ENCODE assay signal across 15 cellular contexts in the genomic region with DNA sequence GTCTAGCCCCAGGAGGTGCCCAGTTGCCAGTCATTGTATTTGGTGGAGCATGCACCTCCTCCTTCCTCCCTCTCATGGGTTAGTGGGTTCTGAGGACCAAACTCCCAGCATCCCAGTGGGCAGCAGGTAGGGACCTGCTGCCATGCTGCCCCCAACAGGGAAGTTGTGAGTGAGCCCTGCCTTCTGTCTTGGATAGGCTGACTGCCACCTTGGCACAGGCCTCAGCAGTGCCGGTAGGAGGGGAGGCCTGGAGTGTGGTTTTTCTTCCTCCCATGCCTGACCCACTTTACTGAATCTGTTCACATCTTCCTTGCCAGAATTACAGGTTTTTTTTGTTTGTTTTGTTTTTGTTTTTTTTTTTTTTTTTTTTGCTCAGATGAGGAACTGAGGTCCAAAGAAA. TPM values are rescaled to one million over a fixed set of nuclear protein-coding genes. Genes with fewer than 3 reads are reported as not detected.
DNase-seq lines count a peak whose midpoint lies in the region; ATAC-seq, FAIRE-seq and TF ChIP-seq lines count a peak whose summit lies in the region.
"Had no signal": no experiment of that assay in that cellular context is flagged by ENCODE, and none has a peak within 500 bp of the region (broad histone marks: within the 10 kb centered on the region; RNA-seq: fewer than 3 reads in every experiment).

No MANE protein-coding gene starts in this region.

- peaks cover 61% of the 10 kb centered on the region for H3K4me1 Mint-ChIP-seq in activated CD4-positive, alpha-beta memory T cell treated with anti-CD3 and anti-CD28 coated beads for 36 hours (ENCODE audit: low read depth)
- peaks cover 66 to 82% of the 10 kb centered on the region in 2 donors for H3K4me1 Mint-ChIP-seq in effector memory CD8-positive, alpha-beta T cell (ENCODE audit: low read depth in 2 of 2)

- POLR2A ChIA-PET in activated CD4-positive, alpha-beta memory T cell treated with anti-CD3 and anti-CD28 coated beads for 36 hours (lab: Charles Lee), result no interaction called here

- TF ChIP-seq CTCF in left ventricle myocardium inferior (IDR thresholded peaks at IDR 0.05; ENCODE audit: borderline replicate concordance), result no peak
- no peak for TF ChIP-seq CTCF in thyroid gland (IDR thresholded peaks at IDR 0.05)

- peak overlapping the region; percentile 8 for H3K27ac ChIP-seq in left ventricle myocardium inferior (replicated peaks)
- peak overlapping the region in 2 of 3 donors; percentile 63 to 72 for H3K27ac ChIP-seq in thyroid gland
- H3K27ac ChIP-seq: prostate gland had no signal

- peaks cover 60% of the 10 kb centered on the region for H3K36me3 Mint-ChIP-seq in activated CD4-positive, alpha-beta memory T cell treated with anti-CD3 and anti-CD28 coated beads for 36 hours
- H3K36me3 Mint-ChIP-seq in effector memory CD8-positive, alpha-beta T cell (ENCODE audit: insufficient read depth), result peaks cover 70% of the 10 kb centered on the region

- H3K36me3 ChIP-seq in left ventricle myocardium inferior (peaks cover 67% of the 10 kb centered on the region), thyroid gland (peaks cover 44 to 59% of the 10 kb centered on the region in 2 donors)

- no peaks in the 10 kb centered on the region for H3K27me3 ChIP-seq in left ventricle myocardium inferior (ENCODE audit: low read depth)
- no peaks in the 10 kb centered on the region for H3K27me3 ChIP-seq in thyroid gland
- H3K27me3 ChIP-seq: upper lobe of left lung had no signal

- TF ChIP-seq POLR2A in thyroid gland (IDR thresholded peaks at IDR 0.05), result no peak

- DNase-seq in left ventricle myocardium inferior (no peak), cardiac septum (ENCODE audit: low spot score) (no peak), thyroid gland (peak; percentile 65 to 73), GM19239 (ENCODE audit: insufficient read length, low spot score) (no peak)
- DNase-seq in activated CD4-positive, alpha-beta memory T cell treated with anti-CD3 and anti-CD28 coated beads for 36 hours, result no peak
- DNase-seq in effector memory CD8-positive, alpha-beta T cell, result peak in 2 of 3 experiments; percentile 33 to 38
- no peak for DNase-seq in activated effector memory CD4-positive, alpha-beta T cell treated with Interleukin-2 at 50 U/mL for 16 hours
- DNase-seq: DMS79, immature natural killer cell, MM.1S, mucosa of descending colon, NCI-H2081 treated with DMSO at 0.1 percent for 48 hours, upper lobe of left lung had no signal

- peaks cover 51% of the 10 kb centered on the region for H3K4me1 ChIP-seq in left ventricle myocardium inferior
- peaks cover 30 to 44% of the 10 kb centered on the region in 2 donors for H3K4me1 ChIP-seq in thyroid gland
- H3K4me1 ChIP-seq: prostate gland had no signal

- no peaks in the 10 kb centered on the region for H3K27me3 Mint-ChIP-seq in activated CD4-positive, alpha-beta memory T cell treated with anti-CD3 and anti-CD28 coated beads for 36 hours
- no peaks in the 10 kb centered on the region for H3K27me3 Mint-ChIP-seq in effector memory CD8-positive, alpha-beta T cell

- H3K4me3 ChIP-seq in left ventricle myocardium inferior (no peak overlapping the region), thyroid gland (replicated peaks in 1 of 3) (no peak overlapping the region)
- H3K4me3 ChIP-seq: mucosa of descending colon, prostate gland, upper lobe of left lung had no signal

- H3K4me3 Mint-ChIP-seq in activated CD4-positive, alpha-beta memory T cell treated with anti-CD3 and anti-CD28 coated beads for 36 hours, result no peak overlapping the region
- peak overlapping the region; percentile 57 to 68 for H3K4me3 Mint-ChIP-seq in effector memory CD8-positive, alpha-beta T cell

- intact Hi-C loops in left ventricle myocardium inferior (cut with micrococcal nuclease), result no loop called here
- intact Hi-C loops in cardiac septum (cut with DNase I), result no loop called here
- intact Hi-C loops in activated CD4-positive, alpha-beta memory T cell treated with anti-CD3 and anti-CD28 coated beads for 36 hours (cut with micrococcal nuclease), result no loop called here
- intact Hi-C loops in thyroid gland (cut with DNase I), result loop anchor here (10.0 kb wide), 1 partner anchor 253 kb away; no protein-coding TSS in a partner anchor

- CTCF ChIA-PET in activated CD4-positive, alpha-beta memory T cell treated with anti-CD3 and anti-CD28 coated beads for 36 hours (lab: Charles Lee), result interaction anchor here (1.1 to 7.7 kb wide), 2 partner anchors 11 to 27 kb away, joined by 3 to 63 read pairs; no protein-coding TSS in a partner anchor

- H3K9me3 ChIP-seq in left ventricle myocardium inferior (replicated peaks) (no peaks in the 10 kb centered on the region), thyroid gland (no peaks in the 10 kb centered on the region)
- H3K9me3 ChIP-seq: mucosa of descending colon, prostate gland, upper lobe of left lung had no signal

- H3K27ac Mint-ChIP-seq in activated CD4-positive, alpha-beta memory T cell treated with anti-CD3 and anti-CD28 coated beads for 36 hours, result peak overlapping the region; percentile 84
- H3K27ac Mint-ChIP-seq in effector memory CD8-positive, alpha-beta T cell, result peak overlapping the region; percentile 93 to 98

- peak; percentile 66 for ATAC-seq in effector memory CD8-positive, alpha-beta T cell (replicated peaks)
- ATAC-seq in HG03025 (IDR thresholded peaks at IDR 0.05; ENCODE audit: low FRiP score, unreplicated experiment), result no peak
- ATAC-seq: mucosa of descending colon had no signal

- FAIRE-seq in GM19239 (lab: Jason Lieb, UNC), result no peak

- H3K9me3 Mint-ChIP-seq in activated CD4-positive, alpha-beta memory T cell treated with anti-CD3 and anti-CD28 coated beads for 36 hours, result no peaks in the 10 kb centered on the region
- no peaks in the 10 kb centered on the region for H3K9me3 Mint-ChIP-seq in effector memory CD8-positive, alpha-beta T cell
- H3K9me3 Mint-ChIP-seq: immature natural killer cell had no signal

- WGBS in thyroid gland, 2 donors, result 13 to 24% methylated on average over 1 of the region's 1 CpG

RNA-seq across cellular contexts. Expression of a gene that starts 24.5 kb away (rescaled TPM):
- total RNA-seq in left ventricle myocardium inferior (46.1 TPM), cardiac septum (66.6 TPM), thyroid gland (100 to 1,000 TPM; 146 to 252 (median 164) TPM)
- total RNA-seq in activated CD4-positive, alpha-beta memory T cell treated with anti-CD3 and anti-CD28 coated beads for 36 hours, result 100 to 1,000 TPM; 133 to 139 TPM

Comparison
In these comparisons a context has a peak if more than half of its experiments do, and no peak if none do; other contexts are left out.
1. DNase-seq: peak in effector memory CD8-positive, alpha-beta T cell (2 of 3) and thyroid gland (2 of 2); none in left ventricle myocardium inferior (single experiment), cardiac septum (single experiment), activated CD4-positive, alpha-beta memory T cell treated with anti-CD3 and anti-CD28 coated beads for 36 hours (single experiment), activated effector memory CD4-positive, alpha-beta T cell treated with Interleukin-2 at 50 U/mL for 16 hours (single experiment) and GM19239 (single experiment).